ENCODE assay signal across 14 cellular contexts in the genomic region with DNA sequence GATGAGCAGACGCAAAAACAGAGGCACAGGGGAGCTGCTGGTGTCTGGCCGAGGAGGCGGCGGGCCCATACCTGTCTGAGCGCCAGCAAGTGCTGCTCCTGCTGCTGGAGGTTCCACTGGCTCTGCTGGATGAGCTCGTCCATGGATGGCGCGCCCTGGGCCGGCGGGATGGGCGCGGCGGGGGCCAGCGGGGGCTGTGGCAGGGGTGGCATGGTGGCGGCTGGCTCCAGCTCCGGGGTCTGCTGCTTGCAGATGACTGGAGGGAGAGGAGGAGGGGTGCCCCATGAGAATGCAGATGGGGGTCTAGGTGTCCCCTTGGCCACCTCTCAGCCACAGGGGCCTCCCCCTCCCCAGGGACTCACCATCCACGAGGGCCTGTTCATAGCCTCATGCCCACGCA. TPM values are rescaled to one million over a fixed set of nuclear protein-coding genes. Genes with fewer than 3 reads are reported as not detected.
DNase-seq lines count a peak whose midpoint lies in the region; ATAC-seq and TF ChIP-seq lines count a peak whose summit lies in the region.
"Had no signal": no experiment of that assay in that cellular context is flagged by ENCODE, and none has a peak within 500 bp of the region (broad histone marks: within the 10 kb centered on the region; RNA-seq: fewer than 3 reads in every experiment).

No MANE protein-coding gene starts in this region.

- DNase-seq in stimulated activated naive CD8-positive, alpha-beta T cell treated with anti-CD3 and anti-CD28 coated beads, Interleukin-15, amount 100 ng/mL, for 72 hours: no peak
- no peak for DNase-seq in stimulated activated naive CD8-positive, alpha-beta T cell treated with anti-CD3 and anti-CD28 coated beads, Interleukin-15, Interleukin-2, amounts not matched to agents 100 U/mL and 50 U/mL, for 24 hours
- DNase-seq in neural crest cell (ENCODE audit: low read depth, low spot score): no peak
- DNase-seq in ACHN: no peak
- DNase-seq: C1 segment of cervical spinal cord; CD4-positive, alpha-beta memory T cell; DMS79; H9; IMR-90 had no signal

- H3K4me3 Mint-ChIP-seq in stimulated activated naive CD8-positive, alpha-beta T cell treated with anti-CD3 and anti-CD28 coated beads, Interleukin-15, amount 100 ng/mL, for 72 hours: no peak overlapping the region
- H3K4me3 Mint-ChIP-seq in neural crest cell: peak overlapping the region; percentile 27
- H3K4me3 Mint-ChIP-seq: B cell, GM23338, H9 had no signal

- no peaks in the 10 kb centered on the region for H3K27me3 Mint-ChIP-seq in stimulated activated naive CD8-positive, alpha-beta T cell treated with anti-CD3 and anti-CD28 coated beads, Interleukin-15, amount 100 ng/mL, for 72 hours
- H3K27me3 Mint-ChIP-seq in neural crest cell (ENCODE audit: low read depth): no peaks in the 10 kb centered on the region
- H3K27me3 Mint-ChIP-seq: B cell; CD4-positive, alpha-beta memory T cell had no signal

- peaks cover 19% of the 10 kb centered on the region for H3K36me3 Mint-ChIP-seq in neural crest cell (ENCODE audit: low read depth)

- in situ Hi-C loops in ACHN (cut with HindIII; ENCODE audit: low pct_ligation_motif_present, low pct_unique_long_range_greater_than_20kb, low sequenced_read_pairs): no loop called here

- H3K9me3 Mint-ChIP-seq in stimulated activated naive CD8-positive, alpha-beta T cell treated with anti-CD3 and anti-CD28 coated beads, Interleukin-15, amount 100 ng/mL, for 72 hours: no peaks in the 10 kb centered on the region
- H3K9me3 Mint-ChIP-seq in neural crest cell: no peaks in the 10 kb centered on the region
- H3K9me3 Mint-ChIP-seq: CD4-positive, alpha-beta memory T cell; GM23338; H9 had no signal

- ATAC-seq in stimulated activated naive CD8-positive, alpha-beta T cell treated with anti-CD3 and anti-CD28 coated beads, Interleukin-15, amount 100 ng/mL, for 72 hours: peak; percentile 23
- no peak for ATAC-seq in stimulated activated naive CD8-positive, alpha-beta T cell treated with anti-CD3 and anti-CD28 coated beads, Interleukin-15, Interleukin-2, amounts not matched to agents 100 U/mL and 50 U/mL, for 24 hours
- no peak for ATAC-seq in GM18870 (IDR thresholded peaks at IDR 0.05; ENCODE audit: unreplicated experiment)

- TF ChIP-seq CTCF in neural crest cell (conservative IDR thresholded peaks at IDR 0.05): no peak

- H3K4me1 Mint-ChIP-seq in stimulated activated naive CD8-positive, alpha-beta T cell treated with anti-CD3 and anti-CD28 coated beads, Interleukin-15, amount 100 ng/mL, for 72 hours: peaks cover 45% of the 10 kb centered on the region
- peaks cover 6% of the 10 kb centered on the region for H3K4me1 Mint-ChIP-seq in neural crest cell
- H3K4me1 Mint-ChIP-seq: H9 had no signal

- H3K27ac Mint-ChIP-seq in stimulated activated naive CD8-positive, alpha-beta T cell treated with anti-CD3 and anti-CD28 coated beads, Interleukin-15, amount 100 ng/mL, for 72 hours: peak overlapping the region in 1 of 2 donors; percentile 76
- H3K27ac Mint-ChIP-seq in neural crest cell (ENCODE audit: unreplicated experiment): no peak overlapping the region
- H3K27ac Mint-ChIP-seq: B cell; CD4-positive, alpha-beta memory T cell; GM23338 had no signal

RNA-seq across cellular contexts. Expression of a gene that starts 6.9 kb away (rescaled TPM):
- 93.3 and 95.7 TPM in 2 replicates for total RNA-seq in neural crest cell

RNA-seq across cellular contexts. Expression of a gene that starts 36.8 kb away (rescaled TPM):
- total RNA-seq in neural crest cell: 30.4 and 32.5 TPM in 2 replicates

RNA-seq across cellular contexts. Expression of a gene that starts 39.2 kb away (rescaled TPM):
- total RNA-seq in neural crest cell: 9.0 and 9.6 TPM in 2 replicates

RNA-seq across cellular contexts. Expression of a gene that starts 39.4 kb away (rescaled TPM):
- total RNA-seq in neural crest cell: not detected in 2 replicates
- total RNA-seq: A172; CD4-positive, alpha-beta memory T cell; G401; IMR-90 had no signal
